ENCODE assay signal across 9 cellular contexts in genomic region chr1:2003564-2004131, GRCh38. TPM values are rescaled to one million over a fixed set of nuclear protein-coding genes. Genes with fewer than 3 reads are reported as not detected.
A peak's percentile ranks its signal among the peaks of the same experiment; 100 is the strongest.
DNase-seq lines count a peak whose midpoint lies in the region; ATAC-seq, FAIRE-seq and TF ChIP-seq lines count a peak whose summit lies in the region.
"Had no signal": no experiment of that assay in that cellular context is flagged by ENCODE, and none has a peak within 500 bp of the region (broad histone marks: within the 10 kb centered on the region; RNA-seq: fewer than 3 reads in every experiment).

Gene CFAP74 (minus strand): TSS chr1:2003786. CDS start chr1:1990956, 12,830 bp downstream.

- H3K9me3 ChIP-seq in right atrium auricular region (no peaks in the 10 kb centered on the region), iPS-20b (ENCODE audit: insufficient read depth, low read depth, low read length) (no peaks in the 10 kb centered on the region), colonic mucosa (no peaks in the 10 kb centered on the region)

- TF ChIP-seq CTCF in right atrium auricular region (IDR thresholded peaks at IDR 0.05), result no peak
- no peak for TF ChIP-seq CTCF in colonic mucosa (IDR thresholded peaks at IDR 0.05)

- H3K27me3 ChIP-seq in right atrium auricular region, result peaks cover 5 to 6% of the 10 kb centered on the region in 2 donors
- peaks cover 10% of the 10 kb centered on the region; the same call in 1 of the 2 replicates for H3K27me3 ChIP-seq in iPS-20b (ENCODE audit: insufficient read depth, low read length)
- H3K27me3 ChIP-seq in colonic mucosa, result peaks cover 12% of the 10 kb centered on the region

- H3K36me3 ChIP-seq in right atrium auricular region (no peaks in the 10 kb centered on the region), iPS-20b (ENCODE audit: insufficient read depth, low read depth, low read length) (no peaks in the 10 kb centered on the region), colonic mucosa (no peaks in the 10 kb centered on the region)

- peaks cover 52% of the 10 kb centered on the region for H3K27me3 Mint-ChIP-seq in activated naive CD8-positive, alpha-beta T cell treated with anti-CD3 and anti-CD28 coated beads, Interleukin-2, amount 50 U/mL, for 24 hours

- no peaks in the 10 kb centered on the region for H3K4me1 Mint-ChIP-seq in activated naive CD8-positive, alpha-beta T cell treated with anti-CD3 and anti-CD28 coated beads, Interleukin-2, amount 50 U/mL, for 24 hours
- H3K4me1 Mint-ChIP-seq: memory B cell had no signal

- H3K27ac Mint-ChIP-seq in activated naive CD8-positive, alpha-beta T cell treated with anti-CD3 and anti-CD28 coated beads, Interleukin-2, amount 50 U/mL, for 24 hours, result no peak within 1 kb of the TSS
- H3K27ac Mint-ChIP-seq: memory B cell had no signal

- H3K9me3 Mint-ChIP-seq in activated naive CD8-positive, alpha-beta T cell treated with anti-CD3 and anti-CD28 coated beads, Interleukin-2, amount 50 U/mL, for 24 hours, result no peaks in the 10 kb centered on the region
- H3K9me3 Mint-ChIP-seq: memory B cell had no signal

- H3K9ac ChIP-seq in iPS-20b (ENCODE audit: low read depth, low read length) (no peak within 1 kb of the TSS), colonic mucosa (ENCODE audit: low read depth in 2 of 2, low read length in 2 of 2) (no peak within 1 kb of the TSS)

- no peak for DNase-seq in Right ventricle myocardium superior
- DNase-seq in right atrium auricular region (ENCODE audit: low spot score), result no peak
- peak; percentile 35 for DNase-seq in activated naive CD8-positive, alpha-beta T cell treated with anti-CD3 and anti-CD28 coated beads, Interleukin-2, amount 50 U/mL, for 24 hours
- DNase-seq in urothelium cell line (ENCODE audit: low spot score), result peak; percentile 88
- no peak for DNase-seq in colonic mucosa

- FAIRE-seq in urothelium cell line (lab: Jason Lieb, UNC), result no peak

- H3K36me3 Mint-ChIP-seq in activated naive CD8-positive, alpha-beta T cell treated with anti-CD3 and anti-CD28 coated beads, Interleukin-2, amount 50 U/mL, for 24 hours (ENCODE audit: low read depth), result no peaks in the 10 kb centered on the region
- H3K36me3 Mint-ChIP-seq: memory B cell had no signal

- H3K27ac ChIP-seq in right atrium auricular region (no peak within 1 kb of the TSS), iPS-20b (ENCODE audit: low read length) (no peak within 1 kb of the TSS), colonic mucosa (no peak within 1 kb of the TSS)

- no peak within 1 kb of the TSS for H3K4me3 Mint-ChIP-seq in activated naive CD8-positive, alpha-beta T cell treated with anti-CD3 and anti-CD28 coated beads, Interleukin-2, amount 50 U/mL, for 24 hours
- H3K4me3 Mint-ChIP-seq: memory B cell had no signal

- intact Hi-C loops in Right ventricle myocardium superior (cut with DNase I) (no loop called here), colonic mucosa (cut with DNase I) (no loop called here)

- H3K4me1 ChIP-seq in right atrium auricular region, result no peaks in the 10 kb centered on the region
- no peaks in the 10 kb centered on the region for H3K4me1 ChIP-seq in iPS-20b (ENCODE audit: insufficient read depth, low read length)
- H3K4me1 ChIP-seq in colonic mucosa, result no peaks in the 10 kb centered on the region

- peak within 1 kb of the TSS in 1 of 2 donors; percentile 16 for H3K4me3 ChIP-seq in right atrium auricular region
- peak within 1 kb of the TSS; percentile 60 for H3K4me3 ChIP-seq in iPS-20b (ENCODE audit: low read length)
- no peak within 1 kb of the TSS for H3K4me3 ChIP-seq in colonic mucosa

- peak; percentile 27 for ATAC-seq in Right ventricle myocardium superior (ENCODE audit: poor library complexity)
- no peak for ATAC-seq in activated naive CD8-positive, alpha-beta T cell treated with anti-CD3 and anti-CD28 coated beads, Interleukin-2, amount 50 U/mL, for 24 hours
- no peak for ATAC-seq in HG03460 (IDR thresholded peaks at IDR 0.05; ENCODE audit: unreplicated experiment)
- ATAC-seq in HG03342 (IDR thresholded peaks at IDR 0.05; ENCODE audit: unreplicated experiment), result no peak

RNA-seq across cellular contexts. Expression of gene CFAP74, which starts in this region (rescaled TPM):
- total RNA-seq in Right ventricle myocardium superior, result not detected
- total RNA-seq in right atrium auricular region, result not detected
- total RNA-seq in colonic mucosa, result under 1 TPM; 0.10 to 0.16 TPM

Comparison
In these comparisons a context has a peak if more than half of its experiments do, and no peak if none do; other contexts are left out.
1. Peak in ATAC-seq in Right ventricle myocardium superior; RNA of the gene not detected or under 1 TPM.
2. DNase-seq: peak in activated naive CD8-positive, alpha-beta T cell treated with anti-CD3 and anti-CD28 coated beads, Interleukin-2, amount 50 U/mL, for 24 hours (single experiment) and urothelium cell line (single experiment); none in Right ventricle myocardium superior (single experiment), right atrium auricular region (single experiment) and colonic mucosa (single experiment).